ENCODE assay signal across 2 cellular contexts in the genomic region with DNA sequence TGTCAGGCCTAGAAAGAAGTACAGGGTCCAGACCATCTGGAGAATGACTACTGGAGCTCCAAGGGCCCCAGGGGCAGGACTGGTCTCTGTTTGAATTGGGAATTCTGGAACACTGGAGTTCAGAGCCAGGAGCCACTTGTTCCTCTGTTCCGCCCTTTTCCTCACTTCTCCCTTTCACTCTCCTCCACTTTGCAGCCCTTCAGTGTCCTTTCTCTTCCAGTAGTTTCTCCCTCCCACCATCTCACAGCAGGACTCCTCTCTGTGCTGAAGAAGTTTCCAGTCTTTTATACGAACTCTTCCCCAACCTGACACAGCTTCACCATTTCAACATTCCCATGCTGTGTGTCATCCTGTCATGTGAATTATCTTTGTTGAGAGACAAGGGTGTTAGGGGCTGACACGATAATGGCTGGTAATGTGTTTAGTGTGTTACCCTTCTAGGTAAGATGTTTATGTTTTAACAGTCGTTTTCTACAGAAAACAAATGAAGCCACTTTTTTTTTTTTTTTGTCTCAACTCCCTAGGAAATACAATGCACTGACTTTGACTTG.
TF ChIP-seq lines count a peak whose summit lies in the region.

No MANE protein-coding gene starts in this region.

TF ChIP-seq in IMR-90, 13 proteins besides CTCF, POLR2A, EP300 and RAD21:
- no peak for TF ChIP-seq MXI1 (IDR thresholded peaks at IDR 0.05; ENCODE audit: borderline replicate concordance, low read depth, low read length)
- TF ChIP-seq MAFK (IDR thresholded peaks at IDR 0.05; ENCODE audit: low read depth, low read length), result no peak
- TF ChIP-seq CEBPB (IDR thresholded peaks at IDR 0.05; ENCODE audit: low read depth, low read length), result no peak
- no peak for TF ChIP-seq NFE2L2 (IDR thresholded peaks at IDR 0.05; ENCODE audit: low read depth, low read length)
- TF ChIP-seq ELK1 (IDR thresholded peaks at IDR 0.05; ENCODE audit: borderline replicate concordance, low read depth, low read length), result no peak
- no peak for TF ChIP-seq RFX5 (IDR thresholded peaks at IDR 0.05; ENCODE audit: low read depth, low read length)
- TF ChIP-seq, protein P1, sequence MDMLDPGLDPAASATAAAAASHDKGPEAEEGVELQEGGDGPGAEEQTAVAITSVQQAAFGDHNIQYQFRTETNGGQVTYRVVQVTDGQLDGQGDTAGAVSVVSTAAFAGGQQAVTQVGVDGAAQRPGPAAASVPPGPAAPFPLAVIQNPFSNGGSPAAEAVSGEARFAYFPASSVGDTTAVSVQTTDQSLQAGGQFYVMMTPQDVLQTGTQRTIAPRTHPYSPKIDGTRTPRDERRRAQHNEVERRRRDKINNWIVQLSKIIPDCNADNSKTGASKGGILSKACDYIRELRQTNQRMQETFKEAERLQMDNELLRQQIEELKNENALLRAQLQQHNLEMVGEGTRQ (IDR thresholded peaks at IDR 0.05; ENCODE audit: low read depth, low read length), result no peak
- TF ChIP-seq MAZ (IDR thresholded peaks at IDR 0.05; ENCODE audit: borderline replicate concordance, low read depth, low read length), result no peak
- no peak for TF ChIP-seq SMC3 (IDR thresholded peaks at IDR 0.05; ENCODE audit: low read depth, low read length)
TF ChIP-seq in IMR-90: peak in this region for 0.

TF ChIP-seq in H1, 55 proteins besides CTCF, POLR2A, EP300 and RAD21:
- no peak for TF ChIP-seq GTF2F1 (IDR thresholded peaks at IDR 0.05; ENCODE audit: borderline replicate concordance, low read depth, low read length)
- TF ChIP-seq SP4 (IDR thresholded peaks at IDR 0.05; ENCODE audit: low read length), result no peak
- no peak for TF ChIP-seq SUZ12 (IDR thresholded peaks at IDR 0.05; ENCODE audit: low read length)
- no peak for TF ChIP-seq CHD2 (IDR thresholded peaks at IDR 0.05; ENCODE audit: low read length)
- TF ChIP-seq NANOG (IDR thresholded peaks at IDR 0.05; ENCODE audit: insufficient read depth, low read depth, low read length, poor library complexity, severe bottlenecking), result no peak
- TF ChIP-seq EZH2 (IDR thresholded peaks at IDR 0.05; ENCODE audit: low read depth, low read length, severe bottlenecking), result no peak
- TF ChIP-seq FOSL1 (IDR thresholded peaks at IDR 0.05; ENCODE audit: insufficient read depth, low read depth, low read length), result no peak
- TF ChIP-seq CBX5 (IDR thresholded peaks at IDR 0.05; ENCODE audit: low read depth, low read length), result no peak
- TF ChIP-seq JUN (IDR thresholded peaks at IDR 0.05; ENCODE audit: low read depth, low read length), result no peak
- TF ChIP-seq BCL11A (IDR thresholded peaks at IDR 0.05; ENCODE audit: low read depth in 2 of 2, low read length in 2 of 2), result no peak
- TF ChIP-seq TEAD4 (IDR thresholded peaks at IDR 0.05; ENCODE audit: low read depth, low read length), result no peak
- TF ChIP-seq RFX5 (IDR thresholded peaks at IDR 0.05; ENCODE audit: borderline replicate concordance, low read depth, low read length), result no peak
TF ChIP-seq in H1: peak in this region for 0.
